In the genomic region with DNA sequence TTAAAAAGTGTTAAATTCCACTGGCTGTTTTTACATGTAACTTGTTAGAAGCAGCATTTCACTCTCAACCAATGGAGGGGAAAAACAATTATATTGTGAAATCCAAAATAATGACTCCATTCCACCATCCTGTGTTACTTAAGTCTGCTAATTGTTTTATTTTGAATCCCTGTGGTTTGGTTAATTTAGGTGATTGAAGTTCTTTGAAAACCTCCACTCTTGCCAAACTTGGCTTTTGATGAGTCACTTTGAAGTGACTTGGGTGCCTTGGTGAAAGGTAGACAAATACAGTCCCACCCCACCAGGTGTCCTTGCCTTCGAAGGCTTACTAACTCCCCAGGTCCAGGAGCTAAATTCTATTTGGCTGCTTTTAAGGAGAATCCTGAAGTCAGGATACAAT, we compare ENCODE assay signal across 24 cellular contexts.
"Had no signal": no experiment of that assay in that cellular context is flagged by ENCODE, and none has a peak within 500 bp of the region (broad histone marks: within the 10 kb centered on the region; RNA-seq: fewer than 3 reads in every experiment).

No MANE protein-coding gene starts in this region.

- ATAC-seq: activated CD8-positive, alpha-beta T cell treated with anti-CD3 and anti-CD28 coated beads, Interleukin-2, amount 10 ng/mL, durations not matched to agents 7 days and 5 days; body of pancreas; heart right ventricle; natural killer cell treated with Interleukin-12 subunit alpha and Interleukin-12 subunit beta and Interleukin-15 and Interleukin-18, amount 100 ng/mL, for 72 hours; psoas muscle; sciatic nerve; stimulated activated memory B cell treated with anti-CD40 and anti-IgM and Interleukin-4, amounts not matched to agents 10 μg/mL and 1 μg/mL and 100 μg/mL, for 72 hours had no signal

- H3K27ac ChIP-seq: body of pancreas, cardiac muscle cell, heart right ventricle, left ventricle myocardium inferior, ovary, psoas muscle, transverse colon, uterus, VCaP had no signal

- H3K27me3 ChIP-seq: body of pancreas, cardiac muscle cell, heart right ventricle, ovary, transverse colon, uterus had no signal

- H3K9me3 Mint-ChIP-seq: activated T-helper 1 cell treated with anti-CD3 and anti-CD28 coated beads, Interleukin-12 subunit alpha, Interleukin-12 subunit beta, Interleukin-2, Interleukin-4 antibody, amounts not matched to agents 30 ng/mL and 10 ng/mL and 1 ng/mL, durations not matched to agents 14 hours and 24 hours and 36 hours had no signal

- H3K36me3 ChIP-seq: cardiac muscle cell, heart right ventricle, left ventricle myocardium inferior, ovary, transverse colon, uterus had no signal

- H3K36me3 Mint-ChIP-seq: natural killer cell treated with Interleukin-12 subunit alpha and Interleukin-12 subunit beta and Interleukin-15 and Interleukin-18, amount 100 ng/mL, for 72 hours; stimulated activated memory B cell treated with anti-CD40 and anti-IgM and Interleukin-4, amounts not matched to agents 10 μg/mL and 1 μg/mL and 100 μg/mL, for 72 hours had no signal

- H3K27me3 Mint-ChIP-seq: natural killer cell treated with Interleukin-12 subunit alpha and Interleukin-12 subunit beta and Interleukin-15 and Interleukin-18, amount 100 ng/mL, for 72 hours; stimulated activated memory B cell treated with anti-CD40 and anti-IgM and Interleukin-4, amounts not matched to agents 10 μg/mL and 1 μg/mL and 100 μg/mL, for 72 hours had no signal

- DNase-seq: activated CD4-positive, alpha-beta T cell treated with anti-CD3 and anti-CD28 coated beads for 1 hour; activated CD4-positive, alpha-beta T cell treated with anti-CD3 and anti-CD28 coated beads, Interleukin-2, amount 50 U/mL, for 1 hour; activated CD8-positive, alpha-beta T cell treated with anti-CD3 and anti-CD28 coated beads, Interleukin-2, amount 10 ng/mL, durations not matched to agents 7 days and 5 days; activated gamma-delta T cell; activated naive CD4-positive, alpha-beta T cell treated with anti-CD3 and anti-CD28 coated beads, Interleukin-2, amount 50 U/mL, for 16 hours; anterior cingulate cortex; body of pancreas; cortex of kidney; foreskin fibroblast; heart right ventricle; kidney glomerular epithelial cell; left ventricle myocardium inferior; ovary; psoas muscle; small intestine; stimulated activated CD4-positive, alpha-beta T cell treated with anti-CD3 and anti-CD28 coated beads, Interleukin-2, amount 100 ng/mL, for 24 hours; transverse colon; uterus had no signal

- H3K4me1 Mint-ChIP-seq: stimulated activated memory B cell treated with anti-CD40 and anti-IgM and Interleukin-4, amounts not matched to agents 10 μg/mL and 1 μg/mL and 100 μg/mL, for 72 hours had no signal

- H3K4me3 ChIP-seq: body of pancreas, cardiac muscle cell, heart right ventricle, left ventricle myocardium inferior, ovary, psoas muscle, transverse colon, uterus had no signal

- H3K27ac Mint-ChIP-seq: activated CD8-positive, alpha-beta T cell treated with anti-CD3 and anti-CD28 coated beads, Interleukin-2, amount 10 ng/mL, durations not matched to agents 7 days and 5 days; activated T-helper 1 cell treated with anti-CD3 and anti-CD28 coated beads, Interleukin-12 subunit alpha, Interleukin-12 subunit beta, Interleukin-2, Interleukin-4 antibody, amounts not matched to agents 30 ng/mL and 10 ng/mL and 1 ng/mL, durations not matched to agents 14 hours and 24 hours and 36 hours; natural killer cell treated with Interleukin-12 subunit alpha and Interleukin-12 subunit beta and Interleukin-15 and Interleukin-18, amount 100 ng/mL, for 72 hours; stimulated activated memory B cell treated with anti-CD40 and anti-IgM and Interleukin-4, amounts not matched to agents 10 μg/mL and 1 μg/mL and 100 μg/mL, for 72 hours had no signal

- H3K4me3 Mint-ChIP-seq: activated CD8-positive, alpha-beta T cell treated with anti-CD3 and anti-CD28 coated beads, Interleukin-2, amount 10 ng/mL, durations not matched to agents 7 days and 5 days; activated T-helper 1 cell treated with anti-CD3 and anti-CD28 coated beads, Interleukin-12 subunit alpha, Interleukin-12 subunit beta, Interleukin-2, Interleukin-4 antibody, amounts not matched to agents 30 ng/mL and 10 ng/mL and 1 ng/mL, durations not matched to agents 14 hours and 24 hours and 36 hours; natural killer cell treated with Interleukin-12 subunit alpha and Interleukin-12 subunit beta and Interleukin-15 and Interleukin-18, amount 100 ng/mL, for 72 hours; stimulated activated memory B cell treated with anti-CD40 and anti-IgM and Interleukin-4, amounts not matched to agents 10 μg/mL and 1 μg/mL and 100 μg/mL, for 72 hours had no signal

- H3K9me3 ChIP-seq: body of pancreas, left ventricle myocardium inferior, ovary, psoas muscle, transverse colon, uterus had no signal

- H3K4me1 ChIP-seq: body of pancreas, heart right ventricle, left ventricle myocardium inferior, psoas muscle, transverse colon, uterus had no signal
